ENCODE assay signal across 9 cellular contexts in genomic region chr1:36162680-36163079, GRCh38. TPM values are rescaled to one million over a fixed set of nuclear protein-coding genes. Genes with fewer than 3 reads are reported as not detected.
DNase-seq lines count a peak whose midpoint lies in the region; ATAC-seq and TF ChIP-seq lines count a peak whose summit lies in the region.
"Had no signal": no experiment of that assay in that cellular context is flagged by ENCODE, and none has a peak within 500 bp of the region (broad histone marks: within the 10 kb centered on the region; RNA-seq: fewer than 3 reads in every experiment).

No MANE protein-coding gene starts in this region.

- H3K4me3 ChIP-seq in muscle layer of colon (ENCODE audit: low read depth in 1 of 2, low read length in 2 of 2) (no peak overlapping the region), transverse colon (no peak overlapping the region)

- WGBS in transverse colon (ENCODE audit: low coverage in 1 of 2), 2 donors: 83% methylated on average over 1 of the region's 1 CpG; no CpG with 5 or more reads in 1 of the 2 donors

- no peaks in the 10 kb centered on the region for H3K27me3 ChIP-seq in muscle layer of colon (ENCODE audit: control insufficient read depth in 1 of 2, insufficient read depth in 2 of 2, low read length in 2 of 2)
- no peaks in the 10 kb centered on the region for H3K27me3 ChIP-seq in transverse colon

- H3K27me3 Mint-ChIP-seq in activated T-cell treated with anti-CD3 and anti-CD28 coated beads, Interleukin-2, amount 50 U/mL, for 72 hours (ENCODE audit: low read depth): no peaks in the 10 kb centered on the region
- no peaks in the 10 kb centered on the region for H3K27me3 Mint-ChIP-seq in chondrocyte (ENCODE audit: low read depth)

- peak overlapping the region; percentile 80 to 87 for H3K4me3 Mint-ChIP-seq in activated T-cell treated with anti-CD3 and anti-CD28 coated beads, Interleukin-2, amount 50 U/mL, for 72 hours
- no peak overlapping the region for H3K4me3 Mint-ChIP-seq in chondrocyte (ENCODE audit: unreplicated experiment)

- intact Hi-C loops in transverse colon (cut with DNase I; ENCODE audit: low total_unique reads): no loop called here

- TF ChIP-seq POLR2A in transverse colon (IDR thresholded peaks at IDR 0.05): no peak

- peaks cover 82% of the 10 kb centered on the region for H3K4me1 ChIP-seq in muscle layer of colon (ENCODE audit: insufficient read depth, low read length)
- H3K4me1 ChIP-seq in transverse colon: peaks cover 30 to 71% (median 55%) of the 10 kb centered on the region in 4 donors

- TF ChIP-seq EP300 in transverse colon (IDR thresholded peaks at IDR 0.05; ENCODE audit: low read depth): no peak

- H3K9me3 ChIP-seq in muscle layer of colon (ENCODE audit: low read length) (no peaks in the 10 kb centered on the region), transverse colon (no peaks in the 10 kb centered on the region)

- no peak overlapping the region for H3K27ac ChIP-seq in muscle layer of colon (ENCODE audit: low read depth, low read length)
- peak overlapping the region; percentile 87 to 100 (median 98) for H3K27ac ChIP-seq in transverse colon

- H3K9me3 Mint-ChIP-seq in activated T-cell treated with anti-CD3 and anti-CD28 coated beads, Interleukin-2, amount 50 U/mL, for 72 hours: no peaks in the 10 kb centered on the region
- no peaks in the 10 kb centered on the region for H3K9me3 Mint-ChIP-seq in chondrocyte (ENCODE audit: low read depth)

- peaks cover 84% of the 10 kb centered on the region for H3K4me1 Mint-ChIP-seq in activated T-cell treated with anti-CD3 and anti-CD28 coated beads, Interleukin-2, amount 50 U/mL, for 72 hours (ENCODE audit: low read depth)
- H3K4me1 Mint-ChIP-seq in chondrocyte (ENCODE audit: low read depth): peaks cover 71% of the 10 kb centered on the region

- no peak for ATAC-seq in activated T-cell treated with anti-CD3 and anti-CD28 coated beads, Interleukin-2, amount 50 U/mL, for 72 hours (replicated peaks in 1 of 2)
- no peak for ATAC-seq in HG03432 (IDR thresholded peaks at IDR 0.05; ENCODE audit: unreplicated experiment)

- in situ Hi-C loops in transverse colon (cut with MboI; ENCODE audit: low pct_ligation_motif_present in 1 of 4, low pct_unique_long_range_greater_than_20kb in 1 of 4, low sequenced_read_pairs in 3 of 4): no loop called here

- H3K36me3 Mint-ChIP-seq in activated T-cell treated with anti-CD3 and anti-CD28 coated beads, Interleukin-2, amount 50 U/mL, for 72 hours (ENCODE audit: insufficient read depth in 2 of 2): peaks cover 3 to 9% of the 10 kb centered on the region in 2 donors
- H3K36me3 Mint-ChIP-seq in chondrocyte (ENCODE audit: low read depth): peaks cover 9% of the 10 kb centered on the region

- H3K9ac ChIP-seq in muscle layer of colon (ENCODE audit: low read length): peak overlapping the region; percentile 31

- H3K36me3 ChIP-seq in muscle layer of colon (ENCODE audit: insufficient read depth, low read length): peaks cover 12% of the 10 kb centered on the region
- no peaks in the 10 kb centered on the region for H3K36me3 ChIP-seq in transverse colon

- TF ChIP-seq CTCF in chondrocyte (IDR thresholded peaks at IDR 0.05) (no peak), transverse colon (IDR thresholded peaks at IDR 0.05) (no peak)

- no peak for DNase-seq in activated T-cell treated with anti-CD3 and anti-CD28 coated beads, Interleukin-2, amount 50 U/mL, for 72 hours
- no peak for DNase-seq in activated T-cell treated with anti-CD3 and anti-CD28 coated beads, Interleukin-2, amount 50 U/mL, for 48 hours
- DNase-seq in chondrocyte (ENCODE audit: low spot score) (no peak), transverse colon (no peak), globus pallidus (ENCODE audit: low spot score) (no peak)
- no peak for DNase-seq in activated CD4-positive, alpha-beta T cell treated with anti-CD3 and anti-CD28 coated beads, Interleukin-2, amount 50 U/mL, for 48 hours
- DNase-seq: cortex of kidney had no signal

- peak overlapping the region; percentile 89 for H3K27ac Mint-ChIP-seq in activated T-cell treated with anti-CD3 and anti-CD28 coated beads, Interleukin-2, amount 50 U/mL, for 72 hours
- H3K27ac Mint-ChIP-seq in chondrocyte (ENCODE audit: unreplicated experiment): peak overlapping the region; percentile 89

RNA-seq across cellular contexts. Expression of gene MAP7D1, which starts 6.7 kb away (rescaled TPM):
- total RNA-seq in activated T-cell treated with anti-CD3 and anti-CD28 coated beads, Interleukin-2, amount 50 U/mL, for 72 hours: 100 to 1,000 TPM; 131 to 142 TPM
- total RNA-seq in chondrocyte (159 to 177 TPM (median 173 TPM) in 3 replicates), transverse colon (100 to 1,000 TPM in 1 of 4 donors, 10 to 100 TPM in 3; 74.3 to 187 (median 86.0) TPM)

RNA-seq across cellular contexts. Expression of gene TRAPPC3, which starts 13.4 kb away (rescaled TPM):
- total RNA-seq in activated T-cell treated with anti-CD3 and anti-CD28 coated beads, Interleukin-2, amount 50 U/mL, for 72 hours: 10 to 100 TPM; 46.2 to 56.2 TPM
- total RNA-seq in chondrocyte (67.7 to 74.5 TPM (median 69.7 TPM) in 3 replicates), transverse colon (100 to 1,000 TPM in 3 of 4 donors, 10 to 100 TPM in 1; 54.6 to 165 (median 105) TPM)

RNA-seq across cellular contexts. Expression of gene COL8A2, which starts 37.7 kb away (rescaled TPM):
- total RNA-seq in activated T-cell treated with anti-CD3 and anti-CD28 coated beads, Interleukin-2, amount 50 U/mL, for 72 hours: under 1 TPM; 0.07 to 0.09 TPM
- total RNA-seq in chondrocyte (10.8 to 18.1 TPM (median 17.4 TPM) in 3 replicates), transverse colon (1 to 10 TPM; 1.2 to 5.4 (median 1.7) TPM)
